ENCODE assay signal across 22 cellular contexts in genomic region chr3:45118615-45119062, GRCh38. TPM values are rescaled to one million over a fixed set of nuclear protein-coding genes. Genes with fewer than 3 reads are reported as not detected.
DNase-seq lines count a peak whose midpoint lies in the region; ATAC-seq, FAIRE-seq and TF ChIP-seq lines count a peak whose summit lies in the region.
"Had no signal": no experiment of that assay in that cellular context is flagged by ENCODE, and none has a peak within 500 bp of the region (broad histone marks: within the 10 kb centered on the region; RNA-seq: fewer than 3 reads in every experiment).

No MANE protein-coding gene starts in this region.

- no peaks in the 10 kb centered on the region for H3K36me3 Mint-ChIP-seq in activated CD4-positive, alpha-beta T cell treated with anti-CD3 and anti-CD28 coated beads for 36 hours (ENCODE audit: low read depth)

- peaks cover 23% of the 10 kb centered on the region for H3F3A ChIP-seq in PC-3 (ENCODE audit: low read length, unreplicated experiment)

- H3K4me2 ChIP-seq in PC-3 (ENCODE audit: low read length) (no peak overlapping the region), K562 (ENCODE audit: insufficient read depth, low read length) (no peak overlapping the region; the same call in 1 of the 2 replicates)

- POLR2A ChIA-PET in activated CD4-positive, alpha-beta T cell treated with anti-CD3 and anti-CD28 coated beads for 36 hours (lab: Charles Lee), result no interaction called here
- POLR2A ChIA-PET in PC-3 (lab: Charles Lee; ENCODE audit: unreplicated experiment) (no interaction called here), K562 (lab: Yijun Ruan, JAX) (interaction anchor here (0.9 to 2.2 kb wide), 9 partner anchors 8 to 75 kb away, joined by 3 to 12 read pairs (median 4); no protein-coding TSS in a partner anchor)

- no peaks in the 10 kb centered on the region for H3K27me3 Mint-ChIP-seq in activated CD4-positive, alpha-beta T cell treated with anti-CD3 and anti-CD28 coated beads for 36 hours

- WGBS in K562 (ENCODE audit: insufficient coverage, low coverage, missing lambda C conversion rate), result 18% methylated on average over 2 of the region's 2 CpGs

- H3K27ac Mint-ChIP-seq in activated CD4-positive, alpha-beta T cell treated with anti-CD3 and anti-CD28 coated beads for 36 hours, result peak overlapping the region; percentile 27

- peak overlapping the region; percentile 100 for H3K27ac ChIP-seq in PC-3 (ENCODE audit: low read length)
- H3K27ac ChIP-seq in K562 (ENCODE audit: extremely low read depth, low read depth, low read length), result no peak overlapping the region
- H3K27ac ChIP-seq in gastrocnemius medialis, result peak overlapping the region in 3 of 4 donors; percentile 91 to 98 (median 92)
- H3K27ac ChIP-seq in ascending aorta, result no peak overlapping the region
- H3K27ac ChIP-seq: C4-2B, heart left ventricle, left lung had no signal

- H3K27me3 ChIP-seq in PC-3 (ENCODE audit: low read length), result no peaks in the 10 kb centered on the region
- H3K27me3 ChIP-seq in K562 (ENCODE audit: control insufficient read depth in 2 of 2, insufficient read depth in 2 of 2, low read length in 2 of 2), result no peaks in the 10 kb centered on the region
- no peaks in the 10 kb centered on the region for H3K27me3 ChIP-seq in gastrocnemius medialis
- no peaks in the 10 kb centered on the region for H3K27me3 ChIP-seq in ascending aorta
- H3K27me3 ChIP-seq: left lung had no signal

- H3K9me3 Mint-ChIP-seq in activated CD4-positive, alpha-beta T cell treated with anti-CD3 and anti-CD28 coated beads for 36 hours (ENCODE audit: low read depth), result no peaks in the 10 kb centered on the region
- H3K9me3 Mint-ChIP-seq: effector memory CD8-positive, alpha-beta T cell had no signal

- FAIRE-seq in K562 (lab: Jason Lieb, UNC), result no peak

- no peak for TF ChIP-seq RAD21 in K562 (CRISPR knock-in tag; conservative IDR thresholded peaks at IDR 0.05 in 1 of 2, IDR thresholded peaks at IDR 0.05 in 1 of 2)

- no peak overlapping the region for H2AFZ ChIP-seq in PC-3 (ENCODE audit: low read length)
- H2AFZ ChIP-seq in K562 (ENCODE audit: low read depth, low read length), result peak overlapping the region; percentile 60; the same call in 1 of the 2 replicates

- no peak for TF ChIP-seq CTCF in PC-3 (conservative IDR thresholded peaks at IDR 0.05; ENCODE audit: low read depth, low read length)
- no peak for TF ChIP-seq CTCF in K562 (IDR thresholded peaks at IDR 0.05 in 2 of 3, conservative IDR thresholded peaks at IDR 0.05 in 1 of 3; ENCODE audit: insufficient read depth in 2 of 3, low read depth in 1 of 3, low read length in 3 of 3)
- TF ChIP-seq CTCF in gastrocnemius medialis (IDR thresholded peaks at IDR 0.05 in 4 of 5, conservative IDR thresholded peaks at IDR 0.05 in 1 of 5), result no peak
- TF ChIP-seq CTCF in ascending aorta (IDR thresholded peaks at IDR 0.05), result no peak

- BruUV-seq in PC-3 (replicated peaks; lab: Mats Ljungman, UMichigan) (no TSS peak), K562 (replicated peaks; lab: Mats Ljungman, UMichigan) (no TSS peak)

- ATAC-seq in activated CD4-positive, alpha-beta T cell treated with anti-CD3 and anti-CD28 coated beads for 36 hours, result no peak
- no peak for ATAC-seq in PC-3
- no peak for ATAC-seq in K562
- ATAC-seq in gastrocnemius medialis, result no peak
- no peak for ATAC-seq in HG02840 (IDR thresholded peaks at IDR 0.05; ENCODE audit: low FRiP score, unreplicated experiment)
- ATAC-seq: heart left ventricle, left lung had no signal

- H3K4me3 ChIP-seq in PC-3 (ENCODE audit: low read length) (no peak overlapping the region), K562 (no peak overlapping the region), gastrocnemius medialis (no peak overlapping the region), ascending aorta (no peak overlapping the region)
- H3K4me3 ChIP-seq: heart left ventricle, left lung had no signal

- H3K9ac ChIP-seq in PC-3 (ENCODE audit: low read length), result no peak overlapping the region
- H3K9ac ChIP-seq in K562 (ENCODE audit: insufficient read depth in 1 of 2, low read depth in 2 of 2, low read length in 2 of 2), result no peak overlapping the region

- H3K36me3 ChIP-seq in PC-3 (ENCODE audit: low read depth, low read length) (peaks cover 60% of the 10 kb centered on the region), K562 (ENCODE audit: control insufficient read depth, insufficient read depth, low read length) (no peaks in the 10 kb centered on the region), gastrocnemius medialis (no peaks in the 10 kb centered on the region), ascending aorta (no peaks in the 10 kb centered on the region)
- H3K36me3 ChIP-seq: heart left ventricle, left lung had no signal

- H3K4me3 Mint-ChIP-seq in activated CD4-positive, alpha-beta T cell treated with anti-CD3 and anti-CD28 coated beads for 36 hours, result no peak overlapping the region

- no peak for TF ChIP-seq EP300 in K562 (IDR thresholded peaks at IDR 0.05; ENCODE audit: low read length)

- H3K4me1 ChIP-seq in PC-3 (ENCODE audit: insufficient read depth, low read length) (peaks cover 52% of the 10 kb centered on the region), K562 (replicated peaks in 1 of 2; ENCODE audit: control insufficient read depth in 2 of 2, insufficient read depth in 2 of 2, low read length in 2 of 2) (peaks cover 3 to 41% of the 10 kb centered on the region in 2 experiments; a peak in 4 of 5 replicates), gastrocnemius medialis (peaks cover 24 to 43% of the 10 kb centered on the region in 2 donors), ascending aorta (peaks cover 0 to 2% of the 10 kb centered on the region in 2 donors)

- no peaks in the 10 kb centered on the region for H3K9me2 ChIP-seq in PC-3 (replicated peaks; ENCODE audit: low read length)

- in situ Hi-C loops in K562 (cut with MboI) (no loop called here), gastrocnemius medialis (cut with MboI; ENCODE audit: low sequenced_read_pairs in 4 of 4) (loop anchor here in 1 of 4 donors (5.0 kb wide), 1 partner anchor 64 kb away; no protein-coding TSS in a partner anchor)

- no peak for DNase-seq in activated CD4-positive, alpha-beta T cell treated with anti-CD3 and anti-CD28 coated beads for 36 hours
- no peak for DNase-seq in activated CD4-positive, alpha-beta T cell treated with anti-CD3 and anti-CD28 coated beads, Interleukin-2, amount 50 U/mL, for 4 hours
- DNase-seq in PC-3 (no peak), K562 (ENCODE audit: extremely low read depth in 1 of 4, low spot score in 3 of 4) (no peak), gastrocnemius medialis (no peak), ascending aorta (ENCODE audit: low spot score in 2 of 2) (no peak), EL (no peak)
- DNase-seq: 8988T; activated CD8-positive, alpha-beta memory T cell treated with anti-CD3 and anti-CD28 coated beads, Interleukin-2, amount 50 U/mL, for 4 hours; activated naive CD4-positive, alpha-beta T cell treated with Interleukin-2 at 50 U/mL for 16 hours; DMS53; effector memory CD8-positive, alpha-beta T cell; heart left ventricle; left lung; NCI-H1417 treated with DMSO at 0.1 percent for 48 hours; NCI-H526; SIG-M5; stimulated activated CD4-positive, alpha-beta T cell treated with anti-CD3 and anti-CD28 coated beads, Interleukin-15, amount 100 ng/mL, for 24 hours; T-helper 9 cell; trophoblast cell had no signal

- H3K9me1 ChIP-seq in K562 (ENCODE audit: control insufficient read depth, insufficient read depth, low read length), result no peaks in the 10 kb centered on the region

- no peaks in the 10 kb centered on the region for H3K9me3 ChIP-seq in PC-3 (ENCODE audit: low read length)
- no peaks in the 10 kb centered on the region for H3K9me3 ChIP-seq in K562 (replicated peaks; ENCODE audit: control insufficient read depth, insufficient read depth, low read depth, low read length)
- H3K9me3 ChIP-seq in gastrocnemius medialis, result no peaks in the 10 kb centered on the region
- no peaks in the 10 kb centered on the region for H3K9me3 ChIP-seq in ascending aorta
- H3K9me3 ChIP-seq: heart left ventricle, left lung had no signal

- no peaks in the 10 kb centered on the region for H4K20me1 ChIP-seq in PC-3 (ENCODE audit: low read length)
- no peaks in the 10 kb centered on the region for H4K20me1 ChIP-seq in K562 (replicated peaks; ENCODE audit: control insufficient read depth, insufficient read depth, low read length)

- intact Hi-C loops in activated CD4-positive, alpha-beta T cell treated with anti-CD3 and anti-CD28 coated beads for 36 hours (cut with DNase I, micrococcal nuclease), result loop anchor here in 1 of 2 experiments (2.0 kb wide), 1 partner anchor 48 kb away; no protein-coding TSS in a partner anchor
- intact Hi-C loops in PC-3 (cut with micrococcal nuclease), result no loop called here
- intact Hi-C loops in K562 (cut with micrococcal nuclease), result no loop called here
- intact Hi-C loops in gastrocnemius medialis (cut with DNase I; ENCODE audit: low total_unique reads), result no loop called here
- intact Hi-C loops in ascending aorta (cut with DNase I), result no loop called here

- CTCF ChIA-PET in activated CD4-positive, alpha-beta T cell treated with anti-CD3 and anti-CD28 coated beads for 36 hours (lab: Charles Lee), result interaction anchor here (1.0 to 1.3 kb wide), 3 partner anchors 53 to 388 kb away, joined by 3 to 6 read pairs (median 5); no protein-coding TSS in a partner anchor
- CTCF ChIA-PET in PC-3 (lab: Charles Lee), result no interaction called here
- CTCF ChIA-PET in K562 (lab: Yijun Ruan, JAX; ENCODE audit: low intra/inter-chr PET ratio), result no interaction called here

- TF ChIP-seq POLR2A in K562 (conservative IDR thresholded peaks at IDR 0.05), result no peak
- no peak for TF ChIP-seq POLR2A in gastrocnemius medialis (IDR thresholded peaks at IDR 0.05)

- H3K4me1 Mint-ChIP-seq in activated CD4-positive, alpha-beta T cell treated with anti-CD3 and anti-CD28 coated beads for 36 hours, result peaks cover 42% of the 10 kb centered on the region

- peaks cover 78% of the 10 kb centered on the region for H3K79me2 ChIP-seq in PC-3 (ENCODE audit: low read length)
- no peaks in the 10 kb centered on the region for H3K79me2 ChIP-seq in K562 (ENCODE audit: control insufficient read depth, insufficient read depth, low read length)

RNA-seq across cellular contexts. Expression of gene CDCP1, which starts 27.5 kb away (rescaled TPM):
- 1 to 10 TPM; 3.7 to 5.8 TPM for total RNA-seq in activated CD4-positive, alpha-beta T cell treated with anti-CD3 and anti-CD28 coated beads for 36 hours
- total RNA-seq in PC-3 (2014; rRNA removed) (120 and 124 TPM in 2 replicates), K562 (2014; rRNA removed) (5.2 and 6.4 TPM in 2 replicates), K562 (2014; rRNA removed; fragmentation: Illumina TruSeq; extraction: Trizol) (5.5 and 6.5 TPM in 2 replicates), K562 (2015; rRNA removed; fragmentation: Illumina TruSeq; extraction: Trizol) (5.0 and 5.1 TPM in 2 replicates), K562 (2021) (13.9 and 16.4 TPM in 2 replicates), gastrocnemius medialis (under 1 TPM; 0.12 to 0.82 (median 0.49) TPM), ascending aorta (3.0 TPM)
- 51.7 and 78.6 TPM in 2 replicates for total RNA-seq in K562 (2011; cell fraction: chromatin; rRNA removed; ENCODE audit: low replicate concordance)
- 37.6 and 51.9 TPM in 2 replicates for total RNA-seq in K562 (2011; cell fraction: nucleolus; rRNA removed)
- total RNA-seq in K562 (2011; cell fraction: nucleoplasm; rRNA removed), result 53.8 and 71.8 TPM in 2 replicates
- polyA plus RNA-seq in K562 (2011; rRNA removed) (13.9 and 14.5 TPM in 2 replicates), K562 (2014; fragmentation: Illumina TruSeq; extraction: Trizol) (9.8 and 11.2 TPM in 2 replicates), K562 (2014; fragmentation: Nextera tagmentation; extraction: Ambion mirVana) (1 to 10 TPM; 3.9 to 4.8 TPM), K562 (2014; rRNA removed) (5.1 and 6.0 TPM in 2 replicates)
- 15.2 and 15.5 TPM in 2 replicates for polyA plus RNA-seq in K562 (2011; cell fraction: cytosol; rRNA removed)
- polyA plus RNA-seq in K562 (2011; cell fraction: nucleus; rRNA removed), result 13.1 and 19.9 TPM in 2 replicates
- 10.4 and 16.8 TPM in 2 replicates for polyA plus RNA-seq in K562 (2012)
- 18.4 and 20.2 TPM in 2 replicates for polyA minus RNA-seq in K562 (2011; rRNA and poly(A)+ RNA removed)
- 19.9 and 20.8 TPM in 2 replicates for polyA minus RNA-seq in K562 (2011; cell fraction: cytosol; rRNA and poly(A)+ RNA removed)
- 7.9 and 14.8 TPM in 2 replicates for polyA minus RNA-seq in K562 (2011; cell fraction: nucleus; rRNA and poly(A)+ RNA removed)

Comparison
In these comparisons a context has a peak if more than half of its experiments do, and no peak if none do; other contexts are left out.
1. H3K27ac ChIP-seq: peak in PC-3 (single experiment) and gastrocnemius medialis (3 of 4); none in K562 (single experiment) and ascending aorta (0 of 2).